8 cellular contexts compared by ENCODE assay signal in genomic region chr19:45643024-45643926, GRCh38. TPM values are rescaled to one million over a fixed set of nuclear protein-coding genes. Genes with fewer than 3 reads are reported as not detected.
DNase-seq lines count a peak whose midpoint lies in the region; ATAC-seq and TF ChIP-seq lines count a peak whose summit lies in the region.

No MANE protein-coding gene starts in this region.

- peak overlapping the region; percentile 98 for H3K27ac Mint-ChIP-seq in activated T-helper 1 cell treated with anti-CD3 and anti-CD28 coated beads, Interleukin-12 subunit alpha, Interleukin-12 subunit beta, Interleukin-2, Interleukin-4 antibody, amounts not matched to agents 30 ng/mL and 10 ng/mL and 1 ng/mL, durations not matched to agents 14 hours and 24 hours and 36 hours
- H3K27ac Mint-ChIP-seq in nephron = peak overlapping the region in 1 of 3 experiments; percentile 26

- H3K4me1 Mint-ChIP-seq in activated T-helper 1 cell treated with anti-CD3 and anti-CD28 coated beads, Interleukin-12 subunit alpha, Interleukin-12 subunit beta, Interleukin-2, Interleukin-4 antibody, amounts not matched to agents 30 ng/mL and 10 ng/mL and 1 ng/mL, durations not matched to agents 14 hours and 24 hours and 36 hours (ENCODE audit: low read depth) = peaks cover 37% of the 10 kb centered on the region
- peaks cover 32% of the 10 kb centered on the region for H3K4me1 Mint-ChIP-seq in nephron

- ATAC-seq in GM18870 (IDR thresholded peaks at IDR 0.05; ENCODE audit: unreplicated experiment) = peak; percentile 19
- ATAC-seq in stimulated activated naive CD8-positive, alpha-beta T cell treated with anti-CD3 and anti-CD28 coated beads, Interleukin-15, Interleukin-2, amounts not matched to agents 100 U/mL and 50 U/mL, for 24 hours = peak; percentile 54

- TF ChIP-seq CTCF in LNCaP clone FGC (IDR thresholded peaks at IDR 0.05; ENCODE audit: control insufficient read depth, extremely low read depth, insufficient read depth) = peak; percentile 79
- peak; percentile 99 for TF ChIP-seq CTCF in fibroblast of mammary gland (conservative IDR thresholded peaks at IDR 0.05; ENCODE audit: control insufficient read depth, insufficient read depth, low read depth, low read length)
- TF ChIP-seq CTCF in nephron (IDR thresholded peaks at IDR 0.05; ENCODE audit: unreplicated experiment in 3 of 3) = peak; percentile 99

- H3K4me3 Mint-ChIP-seq in activated T-helper 1 cell treated with anti-CD3 and anti-CD28 coated beads, Interleukin-12 subunit alpha, Interleukin-12 subunit beta, Interleukin-2, Interleukin-4 antibody, amounts not matched to agents 30 ng/mL and 10 ng/mL and 1 ng/mL, durations not matched to agents 14 hours and 24 hours and 36 hours = peak overlapping the region; percentile 78
- H3K4me3 Mint-ChIP-seq in nephron = peak overlapping the region; percentile 67 to 84 (median 82)

- DNase-seq in A172 (ENCODE audit: low spot score) (peak; percentile 50), LNCaP clone FGC (ENCODE audit: low read depth) (no peak), RKO (ENCODE audit: low spot score) (peak; percentile 78), fibroblast of mammary gland (ENCODE audit: low read depth) (peak; percentile 69)
- DNase-seq in activated T-helper 1 cell treated with anti-CD3 and anti-CD28 coated beads, Interleukin-12 subunit alpha, Interleukin-12 subunit beta, Interleukin-2, Interleukin-4 antibody, amounts not matched to agents 30 ng/mL and 10 ng/mL and 1 ng/mL, durations not matched to agents 14 hours and 24 hours and 36 hours (ENCODE audit: low spot score) = peak; percentile 86
- peak; percentile 97 for DNase-seq in stimulated activated naive CD8-positive, alpha-beta T cell treated with anti-CD3 and anti-CD28 coated beads, Interleukin-15, Interleukin-2, amounts not matched to agents 100 U/mL and 50 U/mL, for 24 hours

- H3K27me3 Mint-ChIP-seq in activated T-helper 1 cell treated with anti-CD3 and anti-CD28 coated beads, Interleukin-12 subunit alpha, Interleukin-12 subunit beta, Interleukin-2, Interleukin-4 antibody, amounts not matched to agents 30 ng/mL and 10 ng/mL and 1 ng/mL, durations not matched to agents 14 hours and 24 hours and 36 hours (ENCODE audit: insufficient read depth) = no peaks in the 10 kb centered on the region
- H3K27me3 Mint-ChIP-seq in nephron (ENCODE audit: low read depth) = peaks cover 35% of the 10 kb centered on the region

- intact Hi-C loops in activated T-helper 1 cell treated with anti-CD3 and anti-CD28 coated beads, Interleukin-12 subunit alpha, Interleukin-12 subunit beta, Interleukin-2, Interleukin-4 antibody, amounts not matched to agents 30 ng/mL and 10 ng/mL and 1 ng/mL, durations not matched to agents 14 hours and 24 hours and 36 hours (cut with micrococcal nuclease) = loop anchor here (1.0 to 2.0 kb wide), 9 partner anchors 24 to 220 kb away; partner anchors contain the start of genes OPA3, RTN2, SYMPK and VASP

- H3K4me3 ChIP-seq in LNCaP clone FGC (ENCODE audit: low read depth, low read length) (no peak overlapping the region), fibroblast of mammary gland (ENCODE audit: control insufficient read depth, low read depth, low read length) (no peak overlapping the region)

- H3K9me3 Mint-ChIP-seq in activated T-helper 1 cell treated with anti-CD3 and anti-CD28 coated beads, Interleukin-12 subunit alpha, Interleukin-12 subunit beta, Interleukin-2, Interleukin-4 antibody, amounts not matched to agents 30 ng/mL and 10 ng/mL and 1 ng/mL, durations not matched to agents 14 hours and 24 hours and 36 hours = no peaks in the 10 kb centered on the region
- H3K9me3 Mint-ChIP-seq in nephron = no peaks in the 10 kb centered on the region

- peaks cover 15% of the 10 kb centered on the region for H3K36me3 Mint-ChIP-seq in activated T-helper 1 cell treated with anti-CD3 and anti-CD28 coated beads, Interleukin-12 subunit alpha, Interleukin-12 subunit beta, Interleukin-2, Interleukin-4 antibody, amounts not matched to agents 30 ng/mL and 10 ng/mL and 1 ng/mL, durations not matched to agents 14 hours and 24 hours and 36 hours (ENCODE audit: low read depth)
- no peaks in the 10 kb centered on the region for H3K36me3 Mint-ChIP-seq in nephron (ENCODE audit: low read depth)

RNA-seq across cellular contexts. Expression of gene EML2, which starts 4.1 kb away (rescaled TPM):
- total RNA-seq in A172 (2014; rRNA removed; shearing (Covaris generic)) = 4.2 and 4.4 TPM in 2 replicates
- total RNA-seq in activated T-helper 1 cell treated with anti-CD3 and anti-CD28 coated beads, Interleukin-12 subunit alpha, Interleukin-12 subunit beta, Interleukin-2, Interleukin-4 antibody, amounts not matched to agents 30 ng/mL and 10 ng/mL and 1 ng/mL, durations not matched to agents 14 hours and 24 hours and 36 hours = 148 and 152 TPM in 2 replicates

RNA-seq across cellular contexts. Expression of gene GIPR, which starts 24.7 kb away (rescaled TPM):
- 0.10 and 0.72 TPM in 2 replicates for total RNA-seq in A172 (2014; rRNA removed; shearing (Covaris generic))
- total RNA-seq in activated T-helper 1 cell treated with anti-CD3 and anti-CD28 coated beads, Interleukin-12 subunit alpha, Interleukin-12 subunit beta, Interleukin-2, Interleukin-4 antibody, amounts not matched to agents 30 ng/mL and 10 ng/mL and 1 ng/mL, durations not matched to agents 14 hours and 24 hours and 36 hours = 4.3 and 6.1 TPM in 2 replicates

RNA-seq across cellular contexts. Expression of gene GPR4, which starts 41.3 kb away (rescaled TPM):
- total RNA-seq in A172 (2014; rRNA removed; shearing (Covaris generic)) = not detected in 2 replicates
- total RNA-seq in activated T-helper 1 cell treated with anti-CD3 and anti-CD28 coated beads, Interleukin-12 subunit alpha, Interleukin-12 subunit beta, Interleukin-2, Interleukin-4 antibody, amounts not matched to agents 30 ng/mL and 10 ng/mL and 1 ng/mL, durations not matched to agents 14 hours and 24 hours and 36 hours = not detected in 2 replicates

RNA-seq across cellular contexts. Expression of gene SNRPD2, which starts 48.5 kb away (rescaled TPM):
- 260 and 319 TPM in 2 replicates for total RNA-seq in A172 (2014; rRNA removed; shearing (Covaris generic))
- total RNA-seq in activated T-helper 1 cell treated with anti-CD3 and anti-CD28 coated beads, Interleukin-12 subunit alpha, Interleukin-12 subunit beta, Interleukin-2, Interleukin-4 antibody, amounts not matched to agents 30 ng/mL and 10 ng/mL and 1 ng/mL, durations not matched to agents 14 hours and 24 hours and 36 hours = 757 and 760 TPM in 2 replicates

RNA-seq across cellular contexts. Expression of gene QPCTL, which starts 49.2 kb away (rescaled TPM):
- total RNA-seq in A172 (2014; rRNA removed; shearing (Covaris generic)) = 5.1 and 8.2 TPM in 2 replicates
- total RNA-seq in activated T-helper 1 cell treated with anti-CD3 and anti-CD28 coated beads, Interleukin-12 subunit alpha, Interleukin-12 subunit beta, Interleukin-2, Interleukin-4 antibody, amounts not matched to agents 30 ng/mL and 10 ng/mL and 1 ng/mL, durations not matched to agents 14 hours and 24 hours and 36 hours = 13.7 and 18.0 TPM in 2 replicates

Comparison
In these comparisons a context has a peak if more than half of its experiments do, and no peak if none do; other contexts are left out.
1. RNA of gene EML2, which starts 4.1 kb away (total RNA-seq): 148 to 152 TPM in activated T-helper 1 cell treated with anti-CD3 and anti-CD28 coated beads, Interleukin-12 subunit alpha, Interleukin-12 subunit beta, Interleukin-2, Interleukin-4 antibody, amounts not matched to agents 30 ng/mL and 10 ng/mL and 1 ng/mL, durations not matched to agents 14 hours and 24 hours and 36 hours; 4.2 to 4.4 TPM in A172; every median in the first group is over 10 times any median in the second.
2. Peak in every context shown above with its lines, with median percentiles within 50 percentile points of each other: CTCF ChIP-seq.